In the genomic region with DNA sequence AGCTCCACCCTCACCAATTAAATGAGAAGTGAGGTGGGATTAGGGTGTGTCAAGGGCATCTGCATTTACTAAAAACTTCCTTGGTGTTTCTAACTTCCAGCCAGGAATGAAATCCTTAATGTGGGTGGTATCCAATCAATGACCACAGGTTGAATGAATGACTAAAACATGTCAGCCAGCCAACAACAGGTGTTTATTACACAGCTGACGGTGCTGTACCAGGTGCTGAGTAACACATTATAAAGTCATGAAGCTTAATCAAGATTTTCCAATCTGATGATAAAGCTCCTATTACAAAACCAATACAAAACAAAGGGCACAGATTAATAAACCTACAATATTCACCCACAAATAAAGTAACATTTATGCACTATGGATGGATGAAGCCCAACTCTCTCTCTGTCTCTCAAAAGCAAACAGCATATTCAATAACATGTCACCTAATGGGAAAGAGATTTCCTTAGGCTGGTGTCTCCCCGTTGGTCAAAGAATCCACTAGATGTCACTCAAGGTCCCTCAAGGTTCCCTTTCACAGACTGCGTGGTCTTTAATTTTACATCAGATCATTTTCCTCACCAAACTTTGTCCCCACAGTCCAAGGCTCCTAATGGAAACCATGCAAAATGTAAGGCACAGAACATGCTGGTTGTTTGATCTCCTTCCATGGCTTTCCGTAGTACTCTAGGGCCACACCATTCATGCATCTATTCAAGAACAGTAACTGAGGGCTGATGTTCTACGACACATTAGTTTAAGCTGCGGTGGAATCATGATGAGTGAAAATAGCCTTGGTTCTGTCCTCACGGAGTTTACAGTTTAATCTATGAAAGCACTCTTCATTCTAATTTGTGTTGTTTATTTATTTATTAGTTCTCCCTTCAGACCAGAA, we compare ENCODE assay signal across 8 cellular contexts. TPM values are rescaled to one million over a fixed set of nuclear protein-coding genes. Genes with fewer than 3 reads are reported as not detected.
DNase-seq lines count a peak whose midpoint lies in the region; ATAC-seq and TF ChIP-seq lines count a peak whose summit lies in the region.

No MANE protein-coding gene starts in this region.

- H3K79me2 ChIP-seq in OCI-LY3 (ENCODE audit: low read length): no peaks in the 10 kb centered on the region

- peak overlapping the region; percentile 50 for H2AFZ ChIP-seq in OCI-LY3 (ENCODE audit: low read depth, low read length)

- peak; percentile 67 for ATAC-seq in HG02943 (IDR thresholded peaks at IDR 0.05; ENCODE audit: low read depth, unreplicated experiment)
- ATAC-seq in aorta (ENCODE audit: low FRiP score): peak; percentile 64

- H3K27ac ChIP-seq in OCI-LY3 (ENCODE audit: low read length) (no peak overlapping the region), aorta (ENCODE audit: low read depth in 1 of 2, low read length in 2 of 2) (no peak overlapping the region)

- WGBS in aorta, 2 donors: 50% methylated on average over 7 of the region's 7 CpGs

- H4K20me1 ChIP-seq in OCI-LY3 (ENCODE audit: insufficient read depth, low read length): no peaks in the 10 kb centered on the region

- H3K4me3 ChIP-seq in OCI-LY3 (ENCODE audit: low read length) (peak overlapping the region; percentile 63), cardiac fibroblast (replicated peaks in 1 of 2; ENCODE audit: low read depth in 2 of 2, low read length in 2 of 2) (no peak overlapping the region), aorta (ENCODE audit: low read length in 2 of 2) (no peak overlapping the region)

- DNase-seq in AG09319 (ENCODE audit: extremely low read depth, low read depth) (no peak), ELF-1 (ENCODE audit: low read depth, low spot score) (peak; percentile 28), cardiac fibroblast (ENCODE audit: low read depth in 2 of 2) (peak; percentile 71 to 75), left kidney (ENCODE audit: low read depth, low spot score) (peak; percentile 75), aorta (no peak)
- no peak for DNase-seq in NK-92 treated with Interleukin-12 subunit alpha and Interleukin-12 subunit beta, amount 100 ng/mL, for 24 hours (lab: John Stamatoyannopoulos, UW)

- H3K27me3 ChIP-seq in OCI-LY3 (ENCODE audit: low read depth, low read length) (peaks cover 12% of the 10 kb centered on the region), aorta (ENCODE audit: control insufficient read depth in 1 of 2, insufficient read depth in 2 of 2, low read length in 1 of 2) (no peaks in the 10 kb centered on the region)

- no peaks in the 10 kb centered on the region for H3K36me3 ChIP-seq in OCI-LY3 (replicated peaks; ENCODE audit: low read depth, low read length)
- no peaks in the 10 kb centered on the region for H3K36me3 ChIP-seq in aorta (ENCODE audit: control insufficient read depth in 1 of 2, insufficient read depth in 2 of 2, low read length in 1 of 2)

- intact Hi-C loops in aorta (cut with DNase I): loop anchor here (5.0 to 10.0 kb wide), 5 partner anchors 69 to 562 kb away; a partner anchor contains a TSS

- peak overlapping the region; percentile 28 for H3K9ac ChIP-seq in OCI-LY3 (ENCODE audit: low read length)

- H3K4me1 ChIP-seq in OCI-LY3 (ENCODE audit: low read length) (peaks cover 6% of the 10 kb centered on the region), aorta (ENCODE audit: control insufficient read depth in 1 of 2, insufficient read depth in 2 of 2, low read length in 2 of 2) (no peaks in the 10 kb centered on the region)

- peak overlapping the region; percentile 78 for H3K4me2 ChIP-seq in OCI-LY3 (ENCODE audit: low read length)

- TF ChIP-seq CTCF in AG09319 (IDR thresholded peaks at IDR 0.05; ENCODE audit: low read depth, low read length) (peak; percentile 78), OCI-LY3 (IDR thresholded peaks at IDR 0.05; ENCODE audit: low read depth, low read length) (peak; percentile 91), cardiac fibroblast (IDR thresholded peaks at IDR 0.05; ENCODE audit: low read depth, low read length) (peak; percentile 62)

- no peaks in the 10 kb centered on the region for H3K9me3 ChIP-seq in OCI-LY3 (ENCODE audit: insufficient read depth, low read length)
- H3K9me3 ChIP-seq in aorta (ENCODE audit: control insufficient read depth, low read length): no peaks in the 10 kb centered on the region

RNA-seq across cellular contexts. Expression of a gene that starts 6.4 kb away (rescaled TPM):
- 10 to 100 TPM; 20.4 to 39.0 TPM for total RNA-seq in aorta
- 1 to 10 TPM; 2.1 to 2.7 TPM for polyA plus RNA-seq in aorta

Comparison
In these comparisons a context has a peak if more than half of its experiments do, and no peak if none do; other contexts are left out.
1. DNase-seq: peak in ELF-1 (single experiment), cardiac fibroblast (2 of 2) and left kidney (single experiment); none in AG09319 (single experiment), aorta (0 of 2) and NK-92 treated with Interleukin-12 subunit alpha and Interleukin-12 subunit beta, amount 100 ng/mL, for 24 hours (single experiment).
2. Peak in every context shown above with its lines, with median percentiles within 50 percentile points of each other: CTCF ChIP-seq.